In genomic region chr3:125692361-125692760, GRCh38 we compare ENCODE assay signal across 5 cellular contexts.
"Had no signal": no experiment of that assay in that cellular context is flagged by ENCODE, and none has a peak within 500 bp of the region (broad histone marks: within the 10 kb centered on the region; RNA-seq: fewer than 3 reads in every experiment).

No MANE protein-coding gene starts in this region.

- ATAC-seq: HepG2, K562 had no signal

- H3K27ac Mint-ChIP-seq: IgD-negative memory B cell had no signal

- H3K9me3 Mint-ChIP-seq: IgD-negative memory B cell had no signal

- H3K36me3 Mint-ChIP-seq: IgD-negative memory B cell had no signal

- H3K4me1 Mint-ChIP-seq: IgD-negative memory B cell had no signal

- DNase-seq: IMR-90, KBM-7 had no signal
